In genomic region chr1:24438423-24438901, GRCh38 we compare ENCODE assay signal across 10 cellular contexts. TPM values are rescaled to one million over a fixed set of nuclear protein-coding genes. Genes with fewer than 3 reads are reported as not detected.
DNase-seq lines count a peak whose midpoint lies in the region; ATAC-seq and TF ChIP-seq lines count a peak whose summit lies in the region.
"Had no signal": no experiment of that assay in that cellular context is flagged by ENCODE, and none has a peak within 500 bp of the region (broad histone marks: within the 10 kb centered on the region; RNA-seq: fewer than 3 reads in every experiment).

No MANE protein-coding gene starts in this region.

- peaks cover 2% of the 10 kb centered on the region for H3K36me3 Mint-ChIP-seq in progenitor cell of endocrine pancreas (ENCODE audit: insufficient read depth)

- no peak overlapping the region for H3K27ac Mint-ChIP-seq in progenitor cell of endocrine pancreas

- DNase-seq in Right ventricle myocardium inferior (ENCODE audit: missing footprints) = peak; percentile 80
- no peak for DNase-seq in cardiac septum (ENCODE audit: low spot score)
- DNase-seq in cerebellum (ENCODE audit: low spot score) = peak; percentile 84
- peak; percentile 61 for DNase-seq in medulla oblongata (ENCODE audit: extremely low spot score)
- no peak for DNase-seq in progenitor cell of endocrine pancreas (ENCODE audit: low spot score, unreplicated experiment)
- no peak for DNase-seq in NCI-H345 (lab: John Stamatoyannopoulos, UW)
- DNase-seq in NCI-H1092 (lab: John Stamatoyannopoulos, UW) = no peak
- no peak for DNase-seq in effector CD8-positive, alpha-beta T cell (lab: John Stamatoyannopoulos, UW)
- DNase-seq: effector memory CD4-positive, alpha-beta T cell; T-helper 1 cell had no signal

- no peak for TF ChIP-seq CTCF in progenitor cell of endocrine pancreas (IDR thresholded peaks at IDR 0.05; ENCODE audit: unreplicated experiment)

- no peak overlapping the region for H3K4me3 Mint-ChIP-seq in progenitor cell of endocrine pancreas (ENCODE audit: low read depth)

- intact Hi-C loops in Right ventricle myocardium inferior (cut with DNase I) (loop anchor here (2.0 kb wide), 1 partner anchor 64 kb away; the partner anchor contains the start of gene RCAN3), cardiac septum (cut with DNase I) (no loop called here)

- no peaks in the 10 kb centered on the region for H3K9me3 Mint-ChIP-seq in progenitor cell of endocrine pancreas (ENCODE audit: low read depth)

- peaks cover 8% of the 10 kb centered on the region for H3K4me1 Mint-ChIP-seq in progenitor cell of endocrine pancreas (ENCODE audit: low read depth)

- H3K27me3 Mint-ChIP-seq in progenitor cell of endocrine pancreas = no peaks in the 10 kb centered on the region

- ATAC-seq in Right ventricle myocardium inferior = peak; percentile 92

RNA-seq across cellular contexts. Expression of gene NIPAL3, which starts 22.9 kb away (rescaled TPM):
- total RNA-seq in Right ventricle myocardium inferior (30.9 TPM), cardiac septum (21.3 TPM), cerebellum (24.9 TPM), progenitor cell of endocrine pancreas (13.1 and 13.5 TPM in 2 replicates)

RNA-seq across cellular contexts. Expression of gene STPG1, which starts 24.9 kb away (rescaled TPM):
- 6.8 TPM for total RNA-seq in Right ventricle myocardium inferior
- total RNA-seq in cardiac septum = 5.2 TPM
- 8.4 TPM for total RNA-seq in cerebellum
- 16.7 and 19.2 TPM in 2 replicates for total RNA-seq in progenitor cell of endocrine pancreas

Comparison
In these comparisons a context has a peak if more than half of its experiments do, and no peak if none do; other contexts are left out.
1. DNase-seq: peak in Right ventricle myocardium inferior (single experiment), cerebellum (single experiment) and medulla oblongata (single experiment); none in cardiac septum (single experiment), progenitor cell of endocrine pancreas (single experiment), NCI-H345 (single experiment), NCI-H1092 (single experiment) and effector CD8-positive, alpha-beta T cell (single experiment).